10 cellular contexts compared by ENCODE assay signal in the genomic region with DNA sequence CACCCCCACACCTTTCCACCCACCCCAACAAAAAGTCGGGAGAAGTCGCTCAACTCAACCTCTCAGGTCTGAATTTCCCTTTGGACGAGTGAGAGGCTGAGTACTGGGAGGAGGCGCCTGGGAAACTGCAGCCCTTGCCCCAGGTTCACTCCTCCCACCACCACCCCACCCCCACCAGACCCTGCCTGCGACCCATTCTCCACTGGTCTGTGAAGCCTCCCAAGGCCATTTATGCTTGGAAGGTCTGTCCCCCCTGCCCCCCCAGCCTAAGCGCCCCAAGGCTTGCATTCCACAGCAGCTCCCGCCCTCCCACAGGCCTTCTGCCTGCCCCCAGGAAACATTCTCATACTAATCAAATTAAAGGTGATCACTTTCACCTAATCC. TPM values are rescaled to one million over a fixed set of nuclear protein-coding genes. Genes with fewer than 3 reads are reported as not detected.
DNase-seq lines count a peak whose midpoint lies in the region; ATAC-seq and TF ChIP-seq lines count a peak whose summit lies in the region.
"Had no signal": no experiment of that assay in that cellular context is flagged by ENCODE, and none has a peak within 500 bp of the region (broad histone marks: within the 10 kb centered on the region; RNA-seq: fewer than 3 reads in every experiment).

No MANE protein-coding gene starts in this region.

- H3K4me3 ChIP-seq in DND-41 (ENCODE audit: low read depth in 1 of 2, low read length in 2 of 2) (no peak overlapping the region), HL-60 (replicated peaks; ENCODE audit: insufficient read depth, low read length) (no peak overlapping the region), ascending aorta (no peak overlapping the region)

- DNase-seq in DND-41 (no peak), HL-60 (ENCODE audit: low read depth in 1 of 2, low spot score in 1 of 2) (no peak), ascending aorta (ENCODE audit: low spot score in 2 of 2) (no peak), neural crest cell (ENCODE audit: low read depth, low spot score) (no peak), caudate nucleus (lab: John Stamatoyannopoulos, UW) (no peak), head of caudate nucleus (no peak)
- DNase-seq: amniotic stem cell, occipital lobe had no signal

- peak overlapping the region; percentile 20 for H3K27ac Mint-ChIP-seq in neural crest cell (ENCODE audit: unreplicated experiment)

- H2AFZ ChIP-seq in DND-41 (ENCODE audit: low read depth, low read length) = no peak overlapping the region

- H3K36me3 ChIP-seq in DND-41 (ENCODE audit: insufficient read depth, low read length) = no peaks in the 10 kb centered on the region; the same call in 1 of the 2 replicates
- no peaks in the 10 kb centered on the region for H3K36me3 ChIP-seq in ascending aorta

- H3K4me1 Mint-ChIP-seq in neural crest cell = peaks cover 4% of the 10 kb centered on the region

- no peak for ATAC-seq in DND-41 (ENCODE audit: insufficient read depth, low read depth)
- ATAC-seq in GM21528 (IDR thresholded peaks at IDR 0.05; ENCODE audit: low FRiP score, unreplicated experiment) = no peak
- ATAC-seq in GM21529 (IDR thresholded peaks at IDR 0.05; ENCODE audit: unreplicated experiment) = no peak

- peak overlapping the region; percentile 54; the same call in 1 of the 2 replicates for H3K9ac ChIP-seq in DND-41 (ENCODE audit: low read depth, low read length)

- no peaks in the 10 kb centered on the region for H3K36me3 Mint-ChIP-seq in neural crest cell (ENCODE audit: low read depth)

- peaks cover 3% of the 10 kb centered on the region for H3K9me3 Mint-ChIP-seq in neural crest cell

- H3K4me1 ChIP-seq in DND-41 (ENCODE audit: insufficient read depth, low read length) (peaks cover 55% of the 10 kb centered on the region), ascending aorta (peaks cover 0 to 6% of the 10 kb centered on the region in 2 donors)

- TF ChIP-seq CTCF in DND-41 (IDR thresholded peaks at IDR 0.05; ENCODE audit: borderline replicate concordance, extremely low read depth, low read length, poor library complexity, severe bottlenecking) (no peak), HL-60 (IDR thresholded peaks at IDR 0.05; ENCODE audit: insufficient read depth, low read length) (no peak), ascending aorta (IDR thresholded peaks at IDR 0.05) (no peak), neural crest cell (conservative IDR thresholded peaks at IDR 0.05) (no peak)

- peaks cover 6% of the 10 kb centered on the region; the same call in 1 of the 2 replicates for H4K20me1 ChIP-seq in DND-41 (ENCODE audit: insufficient read depth, low read length)

- H3K27ac ChIP-seq in DND-41 (ENCODE audit: low read length) (peak overlapping the region; percentile 90; the same call in 1 of the 2 replicates), HL-60 (replicated peaks) (peak overlapping the region; percentile 91), ascending aorta (peak overlapping the region; percentile 19 to 31), caudate nucleus (ENCODE audit: low read depth, low read length) (no peak overlapping the region)

- H3K27me3 ChIP-seq in DND-41 (ENCODE audit: insufficient read depth, low read length, poor library complexity) (no peaks in the 10 kb centered on the region), HL-60 (ENCODE audit: insufficient read depth, poor library complexity, severe bottlenecking) (no peaks in the 10 kb centered on the region), ascending aorta (no peaks in the 10 kb centered on the region)

- H3K4me3 Mint-ChIP-seq in neural crest cell = no peak overlapping the region

- H3K27me3 Mint-ChIP-seq in neural crest cell (ENCODE audit: low read depth) = no peaks in the 10 kb centered on the region

- peaks cover 14% of the 10 kb centered on the region for H3K79me2 ChIP-seq in DND-41 (ENCODE audit: insufficient read depth, low read length)

- no peak overlapping the region; the same call in 1 of the 2 replicates for H3K4me2 ChIP-seq in DND-41 (ENCODE audit: insufficient read depth, low read length)

- intact Hi-C loops in ascending aorta (cut with DNase I) = loop anchor here (5.0 kb wide), 1 partner anchor 89 kb away; a partner anchor contains a TSS
- intact Hi-C loops in head of caudate nucleus (cut with DNase I) = loop anchor here (2.0 kb wide), 1 partner anchor 108 kb away; no protein-coding TSS in a partner anchor

- H3K9me3 ChIP-seq in DND-41 (ENCODE audit: insufficient read depth, low read length, severe bottlenecking) (no peaks in the 10 kb centered on the region), ascending aorta (no peaks in the 10 kb centered on the region)

RNA-seq across cellular contexts. Expression of a gene that starts 27.2 kb away (rescaled TPM):
- total RNA-seq in ascending aorta (25.7 TPM), neural crest cell (0.86 and 1.0 TPM in 2 replicates)

Comparison
In these comparisons a context has a peak if more than half of its experiments do, and no peak if none do; other contexts are left out.
1. RNA of a gene that starts 27.2 kb away (total RNA-seq): 25.7 TPM in ascending aorta (single experiment); 0.86 to 1.0 TPM in neural crest cell; every median in the first group is over 10 times any median in the second.